ENCODE assay signal across 25 cellular contexts in the genomic region with DNA sequence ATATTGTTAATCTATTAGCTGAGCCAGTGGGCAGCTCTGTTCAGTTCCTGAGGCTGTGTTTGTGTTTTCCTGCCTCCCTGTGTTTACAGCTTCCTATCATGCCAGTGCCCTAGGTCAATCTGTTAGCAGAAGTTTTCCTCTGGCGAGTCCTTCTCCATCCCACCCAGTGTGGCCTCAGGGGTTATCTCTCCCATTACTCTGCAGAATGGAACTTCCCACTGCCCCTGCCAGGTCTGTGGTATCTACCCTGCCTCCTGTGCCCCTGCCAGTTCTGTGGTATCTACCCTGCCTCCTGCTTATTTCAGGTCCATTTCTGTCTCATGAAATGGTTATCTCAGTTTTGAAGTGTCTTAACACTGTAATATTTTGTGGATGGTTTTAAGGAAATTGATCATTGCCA.
DNase-seq lines count a peak whose midpoint lies in the region; ATAC-seq, FAIRE-seq and TF ChIP-seq lines count a peak whose summit lies in the region.
"Had no signal": no experiment of that assay in that cellular context is flagged by ENCODE, and none has a peak within 500 bp of the region (broad histone marks: within the 10 kb centered on the region; RNA-seq: fewer than 3 reads in every experiment).

No MANE protein-coding gene starts in this region.

- H2AK9ac ChIP-seq in IMR-90 (replicated peaks; ENCODE audit: low read depth, low read length, poor library complexity) = no peak overlapping the region

- no peak overlapping the region for H2BK120ac ChIP-seq in IMR-90 (ENCODE audit: low read depth, low read length)

- H3K9me1 ChIP-seq in IMR-90 (ENCODE audit: insufficient read depth, low read length) = no peaks in the 10 kb centered on the region

- H4K5ac ChIP-seq in IMR-90 (ENCODE audit: low read depth, low read length) = no peak overlapping the region

- H3K9ac ChIP-seq in IMR-90 (ENCODE audit: low read depth, low read length) (no peak overlapping the region), GM12878 (ENCODE audit: control insufficient read depth, insufficient read depth, low read length) (no peak overlapping the region)
- H3K9ac ChIP-seq: BLaER1 had no signal

- TF ChIP-seq RAD21 in IMR-90 (IDR thresholded peaks at IDR 0.05; ENCODE audit: low read length) (no peak), GM12878 (IDR thresholded peaks at IDR 0.05; ENCODE audit: insufficient read depth, low read depth, low read length) (no peak)

- in situ Hi-C loops in IMR-90 (cut with MboI; ENCODE audit: low sequenced_read_pairs) (no loop called here), GM12878 (cut with MboI) (no loop called here)

- WGBS in IMR-90 (ENCODE audit: extremely low coverage in 2 of 2, insufficient read length in 1 of 2), 2 experiments = 83% methylated on average over 1 of the region's 1 CpG; no CpG with 5 or more reads in 1 of the 2 experiments
- 100% methylated on average over 1 of the region's 1 CpG for WGBS in GM12878 (ENCODE audit: insufficient coverage, insufficient replicate concordance, low lambda C conversion rate, missing lambda C conversion rate)
- 50 to 53% methylated on average over 1 of the region's 1 CpG for WGBS in testis, 2 donors

- FAIRE-seq in GM12878 (lab: Jason Lieb, UNC) = no peak

- TF ChIP-seq CTCF in left ventricle myocardium inferior (IDR thresholded peaks at IDR 0.05; ENCODE audit: borderline replicate concordance) = no peak
- no peak for TF ChIP-seq CTCF in IMR-90 (conservative IDR thresholded peaks at IDR 0.05; ENCODE audit: low read depth, low read length)
- no peak for TF ChIP-seq CTCF in GM12878 (IDR thresholded peaks at IDR 0.05 in 2 of 3, conservative IDR thresholded peaks at IDR 0.05 in 1 of 3; ENCODE audit: control insufficient read depth in 2 of 3, extremely low read depth in 1 of 3, insufficient read depth in 1 of 3, low read depth in 3 of 3, low read length in 3 of 3)
- TF ChIP-seq CTCF in neutrophil (IDR thresholded peaks at IDR 0.05) = no peak
- no peak for TF ChIP-seq CTCF in testis (IDR thresholded peaks at IDR 0.05)

- no peak overlapping the region for H3K56ac ChIP-seq in IMR-90 (ENCODE audit: extremely low read depth, insufficient read depth, low read length)

- no peak overlapping the region; the same call in none of the 2 replicates for H2AK5ac ChIP-seq in IMR-90 (ENCODE audit: low read depth, low read length)

- H3K4me2 ChIP-seq in IMR-90 (ENCODE audit: low read depth, low read length) = no peak overlapping the region
- H3K4me2 ChIP-seq in GM12878 (ENCODE audit: control insufficient read depth, insufficient read depth) = no peak overlapping the region
- H3K4me2 ChIP-seq: BLaER1, PC-9 had no signal

- H3K27ac ChIP-seq in left ventricle myocardium inferior (replicated peaks) (no peak overlapping the region), IMR-90 (ENCODE audit: insufficient read depth, low read length) (no peak overlapping the region), GM12878 (ENCODE audit: control insufficient read depth, insufficient read depth) (no peak overlapping the region), neutrophil (peak overlapping the region; percentile 45), testis (no peak overlapping the region)
- H3K27ac ChIP-seq: BLaER1, esophagus squamous epithelium, gastrocnemius medialis, pancreas, PC-9, SJSA1, upper lobe of right lung, WERI-Rb-1 had no signal

- no peak overlapping the region; the same call in 1 of the 2 replicates for H3K23ac ChIP-seq in IMR-90 (ENCODE audit: low read depth, low read length)

- no peaks in the 10 kb centered on the region for H3K9me3 ChIP-seq in left ventricle myocardium inferior (replicated peaks)
- H3K9me3 ChIP-seq in IMR-90 (ENCODE audit: control insufficient read depth, insufficient read depth, low read length) = no peaks in the 10 kb centered on the region
- no peaks in the 10 kb centered on the region for H3K9me3 ChIP-seq in GM12878 (replicated peaks; ENCODE audit: control insufficient read depth, insufficient read depth, low read length)
- no peaks in the 10 kb centered on the region for H3K9me3 ChIP-seq in neutrophil
- H3K9me3 ChIP-seq in testis = no peaks in the 10 kb centered on the region
- H3K9me3 ChIP-seq: BLaER1, esophagus squamous epithelium, gastrocnemius medialis, pancreas, SJSA1, upper lobe of right lung had no signal

- POLR2A ChIA-PET in IMR-90 (lab: Charles Lee; ENCODE audit: unreplicated experiment) (no interaction called here), GM12878 (lab: Charles Lee) (no interaction called here)

- dilution Hi-C loops in IMR-90 (cut with HindIII; ENCODE audit: low sequenced_read_pairs, unreplicated experiment) = no loop called here

- TF ChIP-seq POLR2A in IMR-90 (IDR thresholded peaks at IDR 0.05; ENCODE audit: low read depth, low read length) = no peak
- TF ChIP-seq POLR2A in GM12878 (IDR thresholded peaks at IDR 0.05; ENCODE audit: low read depth, low read length) = no peak
- TF ChIP-seq POLR2A in testis (IDR thresholded peaks at IDR 0.05) = no peak

- H2AFZ ChIP-seq in IMR-90 (replicated peaks; ENCODE audit: low read length, poor library complexity) = no peak overlapping the region
- H2AFZ ChIP-seq in GM12878 (ENCODE audit: control insufficient read depth, low read depth, low read length) = no peak overlapping the region
- H2AFZ ChIP-seq: PC-9 had no signal

- H3K36me3 ChIP-seq in left ventricle myocardium inferior = no peaks in the 10 kb centered on the region
- no peaks in the 10 kb centered on the region for H3K36me3 ChIP-seq in IMR-90 (ENCODE audit: control insufficient read depth, insufficient read depth, low read length)
- no peaks in the 10 kb centered on the region; a peak in 1 of 4 replicates for H3K36me3 ChIP-seq in GM12878 (ENCODE audit: control insufficient read depth in 2 of 2, insufficient read depth in 2 of 2, low read length in 1 of 2)
- no peaks in the 10 kb centered on the region for H3K36me3 ChIP-seq in neutrophil
- H3K36me3 ChIP-seq in testis (ENCODE audit: low read depth, missing control alignments) = no peaks in the 10 kb centered on the region
- H3K36me3 ChIP-seq: BLaER1, esophagus squamous epithelium, gastrocnemius medialis, pancreas, SJSA1, upper lobe of right lung, WERI-Rb-1 had no signal

- DNase-seq in left ventricle myocardium superior (no peak), left ventricle myocardium inferior (no peak), IMR-90 (no peak), GM12878 (ENCODE audit: low read depth, low spot score) (no peak), NCI-H1436 (lab: John Stamatoyannopoulos, UW) (no peak), testis (no peak), putamen (ENCODE audit: low spot score) (no peak)
- DNase-seq: activated CD4-positive, alpha-beta T cell treated with anti-CD3 and anti-CD28 coated beads, Interleukin-2, amount 50 U/mL, for 4 hours; activated CD8-positive, alpha-beta memory T cell treated with anti-CD3 and anti-CD28 coated beads, Interleukin-2, amount 50 U/mL, for 4 hours; activated effector memory CD4-positive, alpha-beta T cell treated with Interleukin-2 at 50 U/mL for 16 hours; effector CD8-positive, alpha-beta T cell; esophagus squamous epithelium; gastrocnemius medialis; HFFc6; naive thymus-derived CD8-positive, alpha-beta T cell; NCI-H1092 treated with DMSO at 0.1 percent for 48 hours; NCI-H2029; NCI-H345; pancreas; PC-9; upper lobe of right lung; WERI-Rb-1 had no signal

- H3K4me3 ChIP-seq in left ventricle myocardium inferior (no peak overlapping the region), IMR-90 (ENCODE audit: insufficient read depth, low read depth, low read length) (no peak overlapping the region), GM12878 (no peak overlapping the region), neutrophil (ENCODE audit: low read depth in 1 of 2, low read length in 1 of 2) (no peak overlapping the region), testis (no peak overlapping the region)
- H3K4me3 ChIP-seq: BLaER1, esophagus squamous epithelium, gastrocnemius medialis, pancreas, PC-9, SJSA1, upper lobe of right lung had no signal

- no peak for TF ChIP-seq EP300 in GM12878 (IDR thresholded peaks at IDR 0.05; ENCODE audit: borderline replicate concordance in 1 of 2, control insufficient read depth in 1 of 2, low read depth in 2 of 2, low read length in 2 of 2)

- SMC1A ChIA-PET in GM12878 (lab: Charles Lee; ENCODE audit: uncharacterized antibody, unreplicated experiment) = no interaction called here

- CTCF ChIA-PET in IMR-90 (lab: Yijun Ruan, JAX) = no interaction called here
- CTCF ChIA-PET in GM12878 (lab: Yijun Ruan, JAX) = interaction anchor here (0.5 kb wide), 1 partner anchor 769 kb away, joined by 3 read pairs; no protein-coding TSS in a partner anchor

- no peak overlapping the region for H3K14ac ChIP-seq in IMR-90 (replicated peaks; ENCODE audit: low read depth, low read length)

- H2BK5ac ChIP-seq in IMR-90 (ENCODE audit: low read depth, low read length, poor library complexity, severe bottlenecking) = no peak overlapping the region

- H4K8ac ChIP-seq in IMR-90 (ENCODE audit: low read depth in 2 of 2, low read length in 2 of 2) = no peak overlapping the region; a peak in 1 of 4 replicates

- no TSS peak for BruUV-seq in IMR-90 (replicated peaks; lab: Mats Ljungman, UMichigan)
- BruUV-seq in GM12878 (replicated peaks; lab: Mats Ljungman, UMichigan) = no TSS peak

- H3K27me3 ChIP-seq in left ventricle myocardium inferior (ENCODE audit: low read depth) = no peaks in the 10 kb centered on the region
- no peaks in the 10 kb centered on the region for H3K27me3 ChIP-seq in IMR-90 (ENCODE audit: control insufficient read depth, insufficient read depth, low read length)
- no peaks in the 10 kb centered on the region for H3K27me3 ChIP-seq in GM12878 (replicated peaks in 1 of 2; ENCODE audit: control insufficient read depth in 2 of 2, insufficient read depth in 2 of 2, low read length in 1 of 2)
- no peaks in the 10 kb centered on the region for H3K27me3 ChIP-seq in neutrophil
- H3K27me3 ChIP-seq in testis = no peaks in the 10 kb centered on the region
- H3K27me3 ChIP-seq: BLaER1, esophagus squamous epithelium, gastrocnemius medialis, pancreas, SJSA1, upper lobe of right lung had no signal

- peaks cover 7 to 8% of the 10 kb centered on the region in 2 experiments; a peak in 3 of 4 replicates for H3K79me1 ChIP-seq in IMR-90 (ENCODE audit: low read depth in 1 of 2, low read length in 2 of 2)

- H3K79me2 ChIP-seq in GM12878 (ENCODE audit: control insufficient read depth, insufficient read depth, low read length) = peaks cover 2% of the 10 kb centered on the region

- no peak overlapping the region; the same call in none of the 2 replicates for H3K4ac ChIP-seq in IMR-90 (ENCODE audit: low read depth, low read length)

- no peak overlapping the region for H2BK15ac ChIP-seq in IMR-90 (ENCODE audit: low read depth, low read length)

- no peaks in the 10 kb centered on the region for H4K20me1 ChIP-seq in IMR-90 (ENCODE audit: insufficient read depth, low read length)
- H4K20me1 ChIP-seq in GM12878 (ENCODE audit: control insufficient read depth, insufficient read depth) = no peaks in the 10 kb centered on the region

- ATAC-seq in left ventricle myocardium superior = peak; percentile 83
- ATAC-seq in IMR-90 (ENCODE audit: low read depth) = no peak
- peak; percentile 42 for ATAC-seq in GM12878
- ATAC-seq: gastrocnemius medialis; naive thymus-derived CD8-positive, alpha-beta T cell; pancreas; upper lobe of right lung had no signal

- H3K18ac ChIP-seq in IMR-90 (ENCODE audit: low read depth, low read length) = no peak overlapping the region

- RAD21 ChIA-PET in GM12878 (lab: Charles Lee; ENCODE audit: unreplicated experiment) = interaction anchor here (1.3 kb wide), 1 partner anchor 13 kb away, joined by 4 read pairs; no protein-coding TSS in a partner anchor

- 0 out of 2 replicates have a peak overlapping the region, but pooled peaks have one; percentile 46 for H2BK20ac ChIP-seq in IMR-90 (ENCODE audit: low read depth, low read length)

- H3K4me1 ChIP-seq in left ventricle myocardium inferior (no peaks in the 10 kb centered on the region), IMR-90 (ENCODE audit: control insufficient read depth, insufficient read depth, low read length) (peaks cover 2% of the 10 kb centered on the region), GM12878 (ENCODE audit: control insufficient read depth, insufficient read depth, low read length) (no peaks in the 10 kb centered on the region), neutrophil (ENCODE audit: control insufficient read depth in 1 of 2, insufficient read depth in 1 of 2, low read depth in 1 of 2, low read length in 1 of 2) (peaks cover 37 to 67% of the 10 kb centered on the region in 2 experiments), testis (peaks cover 6% of the 10 kb centered on the region)
- H3K4me1 ChIP-seq: pancreas, upper lobe of right lung had no signal

- no peak overlapping the region; the same call in 1 of the 2 replicates for H4K91ac ChIP-seq in IMR-90 (ENCODE audit: insufficient read depth, low read depth, low read length)

- intact Hi-C loops in left ventricle myocardium superior (cut with micrococcal nuclease) = no loop called here
- intact Hi-C loops in left ventricle myocardium inferior (cut with micrococcal nuclease) = no loop called here
- intact Hi-C loops in IMR-90 (cut with micrococcal nuclease) = no loop called here
- intact Hi-C loops in GM12878 (cut with micrococcal nuclease; ENCODE audit: unreplicated experiment) = no loop called here
- intact Hi-C loops in testis (cut with DNase I; ENCODE audit: low total_unique reads) = no loop called here
